10 cellular contexts compared by ENCODE assay signal in the genomic region with DNA sequence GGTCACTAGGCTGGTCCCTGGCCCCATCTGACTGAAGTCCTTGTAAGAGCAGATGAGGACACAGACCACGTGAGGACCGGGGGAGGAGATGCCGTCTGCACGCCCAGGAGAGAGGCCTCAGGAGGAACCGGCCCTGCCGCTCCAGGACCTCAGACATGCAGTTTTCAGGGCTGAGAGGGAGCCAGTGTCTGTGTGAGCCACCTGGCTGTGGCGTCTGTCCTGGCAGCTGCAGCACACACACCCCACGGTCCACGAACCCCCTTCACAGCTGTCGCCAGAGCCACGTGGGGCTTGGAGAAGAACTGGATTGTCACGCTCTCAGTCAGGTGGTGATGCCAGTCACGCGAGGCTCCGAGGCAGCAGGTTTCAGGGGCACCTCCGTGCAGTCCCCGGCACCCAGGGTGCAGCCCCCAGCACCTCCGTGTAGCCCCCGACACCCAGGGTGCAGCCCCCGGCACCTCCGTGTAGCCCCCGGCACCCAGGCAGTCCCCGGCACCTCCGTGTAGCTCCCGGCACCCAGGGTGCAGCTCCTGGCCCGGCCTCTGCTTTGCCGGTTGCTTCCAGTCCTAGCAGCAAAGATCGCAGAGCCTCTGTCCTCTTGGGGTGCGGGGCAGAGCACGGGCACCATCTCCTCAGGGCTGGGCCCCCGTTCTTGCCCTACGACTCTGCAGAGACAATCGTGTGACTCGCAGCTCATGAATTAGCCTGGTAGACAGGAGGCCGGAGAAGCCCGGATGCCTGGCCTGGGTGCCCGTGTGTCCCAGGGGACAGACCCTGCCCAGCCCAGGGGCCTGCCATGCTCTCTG. TPM values are rescaled to one million over a fixed set of nuclear protein-coding genes. Genes with fewer than 3 reads are reported as not detected.
DNase-seq lines count a peak whose midpoint lies in the region; ATAC-seq and TF ChIP-seq lines count a peak whose summit lies in the region.
"Had no signal": no experiment of that assay in that cellular context is flagged by ENCODE, and none has a peak within 500 bp of the region (broad histone marks: within the 10 kb centered on the region; RNA-seq: fewer than 3 reads in every experiment).

No MANE protein-coding gene starts in this region.

- TF ChIP-seq EP300 in upper lobe of left lung (IDR thresholded peaks at IDR 0.05): no peak

- 61 to 66% methylated on average over 8 to 26 of the region's 37 CpGs for WGBS in upper lobe of left lung, 2 donors

- H3K4me3 Mint-ChIP-seq in glutamatergic neuron (ENCODE audit: unreplicated experiment): no peak overlapping the region
- H3K4me3 Mint-ChIP-seq in activated CD8-positive, alpha-beta T cell treated with anti-CD3 and anti-CD28 coated beads, Interleukin-2, amount 10 ng/mL, durations not matched to agents 7 days and 5 days: no peak overlapping the region
- H3K4me3 Mint-ChIP-seq: B cell had no signal

- no peaks in the 10 kb centered on the region for H3K36me3 Mint-ChIP-seq in glutamatergic neuron (ENCODE audit: unreplicated experiment)
- no peaks in the 10 kb centered on the region for H3K36me3 Mint-ChIP-seq in activated CD8-positive, alpha-beta T cell treated with anti-CD3 and anti-CD28 coated beads, Interleukin-2, amount 10 ng/mL, durations not matched to agents 7 days and 5 days (ENCODE audit: low read depth)

- TF ChIP-seq POLR2A in upper lobe of left lung (IDR thresholded peaks at IDR 0.05): no peak

- no peak overlapping the region for H3K4me2 ChIP-seq in PC-3 (ENCODE audit: low read length)

- DNase-seq in activated effector memory CD4-positive, alpha-beta T cell treated with anti-CD3 and anti-CD28 coated beads, Interleukin-2, amount 50 U/mL, for 16 hours: peak; percentile 54
- no peak for DNase-seq in activated effector memory CD4-positive, alpha-beta T cell treated with Interleukin-2 at 50 U/mL for 16 hours
- DNase-seq in PC-3 (peak; percentile 35), glutamatergic neuron (peak; percentile 71), upper lobe of left lung (peak in 1 of 2 donors; percentile 68), NCI-H1105 (lab: John Stamatoyannopoulos, UW) (no peak)
- no peak for DNase-seq in activated CD8-positive, alpha-beta T cell treated with anti-CD3 and anti-CD28 coated beads, Interleukin-2, amount 10 ng/mL, durations not matched to agents 7 days and 5 days
- DNase-seq: activated naive CD4-positive, alpha-beta T cell treated with anti-CD3 and anti-CD28 coated beads, Interleukin-2, amount 50 U/mL, for 16 hours had no signal

- H3K4me1 ChIP-seq in PC-3 (ENCODE audit: insufficient read depth, low read length) (no peaks in the 10 kb centered on the region), upper lobe of left lung (peaks cover 0 to 7% (median 2%) of the 10 kb centered on the region in 4 donors)

- H3K27me3 ChIP-seq in PC-3 (ENCODE audit: low read length): no peaks in the 10 kb centered on the region
- no peaks in the 10 kb centered on the region for H3K27me3 ChIP-seq in upper lobe of left lung

- no TSS peak for BruUV-seq in PC-3 (replicated peaks; lab: Mats Ljungman, UMichigan)

- H3K9me3 Mint-ChIP-seq in glutamatergic neuron (ENCODE audit: unreplicated experiment): peaks cover 3% of the 10 kb centered on the region
- no peaks in the 10 kb centered on the region for H3K9me3 Mint-ChIP-seq in activated CD8-positive, alpha-beta T cell treated with anti-CD3 and anti-CD28 coated beads, Interleukin-2, amount 10 ng/mL, durations not matched to agents 7 days and 5 days (ENCODE audit: insufficient read depth)

- H3K4me3 ChIP-seq in PC-3 (ENCODE audit: low read length) (no peak overlapping the region), upper lobe of left lung (no peak overlapping the region)

- H3K9me2 ChIP-seq in PC-3 (replicated peaks; ENCODE audit: low read length): no peaks in the 10 kb centered on the region

- H3K9me3 ChIP-seq in PC-3 (ENCODE audit: low read length) (no peaks in the 10 kb centered on the region), upper lobe of left lung (no peaks in the 10 kb centered on the region)

- H3F3A ChIP-seq in PC-3 (ENCODE audit: low read length, unreplicated experiment): no peaks in the 10 kb centered on the region

- ATAC-seq in PC-3: peak; percentile 68
- peak; percentile 43 to 49 for ATAC-seq in upper lobe of left lung (ENCODE audit: low FRiP score in 2 of 2)
- ATAC-seq in GM21529 (IDR thresholded peaks at IDR 0.05; ENCODE audit: unreplicated experiment): no peak
- ATAC-seq in activated CD8-positive, alpha-beta T cell treated with anti-CD3 and anti-CD28 coated beads, Interleukin-2, amount 10 ng/mL, durations not matched to agents 7 days and 5 days: no peak

- POLR2A ChIA-PET in PC-3 (lab: Charles Lee; ENCODE audit: unreplicated experiment): no interaction called here
- POLR2A ChIA-PET in activated CD8-positive, alpha-beta T cell treated with anti-CD3 and anti-CD28 coated beads, Interleukin-2, amount 10 ng/mL, durations not matched to agents 7 days and 5 days (lab: Charles Lee): interaction anchor here (0.5 kb wide), 1 partner anchor 15 kb away, joined by 3 read pairs; no protein-coding TSS in a partner anchor

- H3K36me3 ChIP-seq in PC-3 (ENCODE audit: low read depth, low read length): no peaks in the 10 kb centered on the region
- H3K36me3 ChIP-seq in upper lobe of left lung: no peaks in the 10 kb centered on the region

- no peaks in the 10 kb centered on the region for H4K20me1 ChIP-seq in PC-3 (ENCODE audit: low read length)

- CTCF ChIA-PET in PC-3 (lab: Charles Lee): interaction anchor here (0.5 kb wide), 1 partner anchor 91 kb away, joined by 5 read pairs; no protein-coding TSS in a partner anchor
- CTCF ChIA-PET in activated CD8-positive, alpha-beta T cell treated with anti-CD3 and anti-CD28 coated beads, Interleukin-2, amount 10 ng/mL, durations not matched to agents 7 days and 5 days (lab: Charles Lee): no interaction called here

- peaks cover 6% of the 10 kb centered on the region for H3K4me1 Mint-ChIP-seq in glutamatergic neuron (ENCODE audit: low read depth, unreplicated experiment)
- H3K4me1 Mint-ChIP-seq in activated CD8-positive, alpha-beta T cell treated with anti-CD3 and anti-CD28 coated beads, Interleukin-2, amount 10 ng/mL, durations not matched to agents 7 days and 5 days (ENCODE audit: low read depth): no peaks in the 10 kb centered on the region
- H3K4me1 Mint-ChIP-seq: B cell had no signal

- no peak overlapping the region for H3K27ac ChIP-seq in PC-3 (ENCODE audit: low read length)
- no peak overlapping the region for H3K27ac ChIP-seq in upper lobe of left lung

- H3K27me3 Mint-ChIP-seq in glutamatergic neuron (ENCODE audit: unreplicated experiment): peaks cover 11% of the 10 kb centered on the region
- no peaks in the 10 kb centered on the region for H3K27me3 Mint-ChIP-seq in activated CD8-positive, alpha-beta T cell treated with anti-CD3 and anti-CD28 coated beads, Interleukin-2, amount 10 ng/mL, durations not matched to agents 7 days and 5 days (ENCODE audit: low read depth)

- H3K9ac ChIP-seq in PC-3 (ENCODE audit: low read length): no peak overlapping the region

- TF ChIP-seq CTCF in PC-3 (conservative IDR thresholded peaks at IDR 0.05; ENCODE audit: low read depth, low read length) (no peak), glutamatergic neuron (IDR thresholded peaks at IDR 0.05; ENCODE audit: partially characterized antibody, unreplicated experiment) (no peak), upper lobe of left lung (IDR thresholded peaks at IDR 0.05) (no peak)

- intact Hi-C loops in PC-3 (cut with micrococcal nuclease): no loop called here

- H3K79me2 ChIP-seq in PC-3 (ENCODE audit: low read length): no peaks in the 10 kb centered on the region

- peak overlapping the region; percentile 76 for H3K27ac Mint-ChIP-seq in glutamatergic neuron (ENCODE audit: unreplicated experiment)
- H3K27ac Mint-ChIP-seq in activated CD8-positive, alpha-beta T cell treated with anti-CD3 and anti-CD28 coated beads, Interleukin-2, amount 10 ng/mL, durations not matched to agents 7 days and 5 days: no peak overlapping the region
- H3K27ac Mint-ChIP-seq: B cell had no signal

- peak overlapping the region; percentile 61; the same call in 1 of the 2 replicates for H2AFZ ChIP-seq in PC-3 (ENCODE audit: low read length)

RNA-seq across cellular contexts. Expression of a gene that starts 19.0 kb away (rescaled TPM):
- total RNA-seq in PC-3 (2014; rRNA removed) (242 and 290 TPM in 2 replicates), glutamatergic neuron (ENCODE audit: unreplicated experiment) (63.5 TPM), upper lobe of left lung (10 to 100 TPM; 46.1 to 97.6 (median 73.2) TPM)
- 100 to 1,000 TPM in 1 of 2 experiments, 10 to 100 TPM in 1; 98.8 to 102 TPM for total RNA-seq in activated CD8-positive, alpha-beta T cell treated with anti-CD3 and anti-CD28 coated beads, Interleukin-2, amount 10 ng/mL, durations not matched to agents 7 days and 5 days

RNA-seq across cellular contexts. Expression of a gene that starts 35.2 kb away (rescaled TPM):
- total RNA-seq in PC-3 (2014; rRNA removed) (159 and 189 TPM in 2 replicates), glutamatergic neuron (ENCODE audit: unreplicated experiment) (77.7 TPM), upper lobe of left lung (100 to 1,000 TPM in 1 of 6 donors, 10 to 100 TPM in 5; 74.4 to 218 (median 80.1) TPM)
- 10 to 100 TPM; 85.5 to 86.0 TPM for total RNA-seq in activated CD8-positive, alpha-beta T cell treated with anti-CD3 and anti-CD28 coated beads, Interleukin-2, amount 10 ng/mL, durations not matched to agents 7 days and 5 days

RNA-seq across cellular contexts. Expression of a gene that starts 36.6 kb away (rescaled TPM):
- total RNA-seq in PC-3 (2014; rRNA removed): 330 and 455 TPM in 2 replicates
- 249 TPM for total RNA-seq in glutamatergic neuron (ENCODE audit: unreplicated experiment)
- total RNA-seq in upper lobe of left lung: 100 to 1,000 TPM; 150 to 316 (median 247) TPM
- 10 to 100 TPM; 54.9 to 55.2 TPM for total RNA-seq in activated CD8-positive, alpha-beta T cell treated with anti-CD3 and anti-CD28 coated beads, Interleukin-2, amount 10 ng/mL, durations not matched to agents 7 days and 5 days

Comparison
In these comparisons a context has a peak if more than half of its experiments do, and no peak if none do; other contexts are left out.
1. DNase-seq: peak in activated effector memory CD4-positive, alpha-beta T cell treated with anti-CD3 and anti-CD28 coated beads, Interleukin-2, amount 50 U/mL, for 16 hours (single experiment), PC-3 (single experiment) and glutamatergic neuron (single experiment); none in activated effector memory CD4-positive, alpha-beta T cell treated with Interleukin-2 at 50 U/mL for 16 hours (single experiment), NCI-H1105 (single experiment) and activated CD8-positive, alpha-beta T cell treated with anti-CD3 and anti-CD28 coated beads, Interleukin-2, amount 10 ng/mL, durations not matched to agents 7 days and 5 days (single experiment).
2. ATAC-seq: peak in PC-3 (single experiment) and upper lobe of left lung (2 of 2); none in GM21529 (single experiment) and activated CD8-positive, alpha-beta T cell treated with anti-CD3 and anti-CD28 coated beads, Interleukin-2, amount 10 ng/mL, durations not matched to agents 7 days and 5 days (single experiment).